In the genomic region with DNA sequence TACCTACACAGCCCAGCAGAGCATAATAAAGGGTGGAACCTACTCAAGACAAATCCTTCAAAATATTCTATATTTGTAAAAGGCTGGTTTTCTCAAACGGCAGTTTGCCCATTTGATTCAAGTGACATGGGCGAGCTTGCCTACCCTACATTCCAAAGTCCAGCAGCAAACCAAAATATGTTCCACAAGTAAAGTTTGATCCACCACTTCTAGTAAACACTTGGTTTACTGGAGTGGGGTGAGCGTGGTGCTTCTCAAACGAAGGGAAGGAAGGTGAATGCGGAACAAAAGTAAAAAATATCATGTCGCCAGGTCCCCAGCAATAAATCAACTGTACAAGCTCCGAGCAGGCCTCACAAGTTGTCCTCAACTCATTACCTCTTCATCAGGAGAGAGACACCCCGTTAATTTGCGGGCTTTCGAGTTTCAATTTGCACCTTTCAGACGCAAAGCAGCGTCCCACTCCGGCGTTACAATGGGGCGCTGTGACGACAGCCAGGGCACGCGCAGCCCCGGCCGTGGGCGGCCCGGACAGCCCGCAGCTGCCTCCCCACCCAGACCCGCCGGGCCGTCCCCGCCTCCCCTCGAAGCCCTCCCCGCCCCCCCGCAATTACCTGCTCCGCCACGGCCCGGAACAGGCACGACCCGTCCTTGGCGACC, we compare ENCODE assay signal across 1 cellular context.
TF ChIP-seq lines count a peak whose summit lies in the region.

No MANE protein-coding gene starts in this region.

TF ChIP-seq in HepG2, 621 proteins besides CTCF, POLR2A, EP300 and RAD21 (continued from another document):
- TF ChIP-seq, protein P1, sequence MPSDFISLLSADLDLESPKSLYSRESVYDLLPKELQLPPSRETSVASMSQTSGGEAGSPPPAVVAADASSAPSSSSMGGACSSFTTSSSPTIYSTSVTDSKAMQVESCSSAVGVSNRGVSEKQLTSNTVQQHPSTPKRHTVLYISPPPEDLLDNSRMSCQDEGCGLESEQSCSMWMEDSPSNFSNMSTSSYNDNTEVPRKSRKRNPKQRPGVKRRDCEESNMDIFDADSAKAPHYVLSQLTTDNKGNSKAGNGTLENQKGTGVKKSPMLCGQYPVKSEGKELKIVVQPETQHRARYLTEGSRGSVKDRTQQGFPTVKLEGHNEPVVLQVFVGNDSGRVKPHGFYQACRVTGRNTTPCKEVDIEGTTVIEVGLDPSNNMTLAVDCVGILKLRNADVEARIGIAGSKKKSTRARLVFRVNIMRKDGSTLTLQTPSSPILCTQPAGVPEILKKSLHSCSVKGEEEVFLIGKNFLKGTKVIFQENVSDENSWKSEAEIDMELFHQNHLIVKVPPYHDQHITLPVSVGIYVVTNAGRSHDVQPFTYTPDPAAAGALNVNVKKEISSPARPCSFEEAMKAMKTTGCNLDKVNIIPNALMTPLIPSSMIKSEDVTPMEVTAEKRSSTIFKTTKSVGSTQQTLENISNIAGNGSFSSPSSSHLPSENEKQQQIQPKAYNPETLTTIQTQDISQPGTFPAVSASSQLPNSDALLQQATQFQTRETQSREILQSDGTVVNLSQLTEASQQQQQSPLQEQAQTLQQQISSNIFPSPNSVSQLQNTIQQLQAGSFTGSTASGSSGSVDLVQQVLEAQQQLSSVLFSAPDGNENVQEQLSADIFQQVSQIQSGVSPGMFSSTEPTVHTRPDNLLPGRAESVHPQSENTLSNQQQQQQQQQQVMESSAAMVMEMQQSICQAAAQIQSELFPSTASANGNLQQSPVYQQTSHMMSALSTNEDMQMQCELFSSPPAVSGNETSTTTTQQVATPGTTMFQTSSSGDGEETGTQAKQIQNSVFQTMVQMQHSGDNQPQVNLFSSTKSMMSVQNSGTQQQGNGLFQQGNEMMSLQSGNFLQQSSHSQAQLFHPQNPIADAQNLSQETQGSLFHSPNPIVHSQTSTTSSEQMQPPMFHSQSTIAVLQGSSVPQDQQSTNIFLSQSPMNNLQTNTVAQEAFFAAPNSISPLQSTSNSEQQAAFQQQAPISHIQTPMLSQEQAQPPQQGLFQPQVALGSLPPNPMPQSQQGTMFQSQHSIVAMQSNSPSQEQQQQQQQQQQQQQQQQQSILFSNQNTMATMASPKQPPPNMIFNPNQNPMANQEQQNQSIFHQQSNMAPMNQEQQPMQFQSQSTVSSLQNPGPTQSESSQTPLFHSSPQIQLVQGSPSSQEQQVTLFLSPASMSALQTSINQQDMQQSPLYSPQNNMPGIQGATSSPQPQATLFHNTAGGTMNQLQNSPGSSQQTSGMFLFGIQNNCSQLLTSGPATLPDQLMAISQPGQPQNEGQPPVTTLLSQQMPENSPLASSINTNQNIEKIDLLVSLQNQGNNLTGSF (CRISPR knock-in tag; IDR thresholded peaks at IDR 0.05): no peak
- no peak for TF ChIP-seq ZNF720 (CRISPR knock-in tag; IDR thresholded peaks at IDR 0.05)
- TF ChIP-seq, protein P2, sequence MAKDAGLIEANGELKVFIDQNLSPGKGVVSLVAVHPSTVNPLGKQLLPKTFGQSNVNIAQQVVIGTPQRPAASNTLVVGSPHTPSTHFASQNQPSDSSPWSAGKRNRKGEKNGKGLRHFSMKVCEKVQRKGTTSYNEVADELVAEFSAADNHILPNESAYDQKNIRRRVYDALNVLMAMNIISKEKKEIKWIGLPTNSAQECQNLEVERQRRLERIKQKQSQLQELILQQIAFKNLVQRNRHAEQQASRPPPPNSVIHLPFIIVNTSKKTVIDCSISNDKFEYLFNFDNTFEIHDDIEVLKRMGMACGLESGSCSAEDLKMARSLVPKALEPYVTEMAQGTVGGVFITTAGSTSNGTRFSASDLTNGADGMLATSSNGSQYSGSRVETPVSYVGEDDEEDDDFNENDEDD (CRISPR knock-in tag; IDR thresholded peaks at IDR 0.05; ENCODE audit: borderline replicate concordance): peak; percentile 32; the same call in 1 of the 2 replicates
- TF ChIP-seq KDM6A (CRISPR knock-in tag; IDR thresholded peaks at IDR 0.05; ENCODE audit: low read depth): no peak
- TF ChIP-seq, protein P3, sequence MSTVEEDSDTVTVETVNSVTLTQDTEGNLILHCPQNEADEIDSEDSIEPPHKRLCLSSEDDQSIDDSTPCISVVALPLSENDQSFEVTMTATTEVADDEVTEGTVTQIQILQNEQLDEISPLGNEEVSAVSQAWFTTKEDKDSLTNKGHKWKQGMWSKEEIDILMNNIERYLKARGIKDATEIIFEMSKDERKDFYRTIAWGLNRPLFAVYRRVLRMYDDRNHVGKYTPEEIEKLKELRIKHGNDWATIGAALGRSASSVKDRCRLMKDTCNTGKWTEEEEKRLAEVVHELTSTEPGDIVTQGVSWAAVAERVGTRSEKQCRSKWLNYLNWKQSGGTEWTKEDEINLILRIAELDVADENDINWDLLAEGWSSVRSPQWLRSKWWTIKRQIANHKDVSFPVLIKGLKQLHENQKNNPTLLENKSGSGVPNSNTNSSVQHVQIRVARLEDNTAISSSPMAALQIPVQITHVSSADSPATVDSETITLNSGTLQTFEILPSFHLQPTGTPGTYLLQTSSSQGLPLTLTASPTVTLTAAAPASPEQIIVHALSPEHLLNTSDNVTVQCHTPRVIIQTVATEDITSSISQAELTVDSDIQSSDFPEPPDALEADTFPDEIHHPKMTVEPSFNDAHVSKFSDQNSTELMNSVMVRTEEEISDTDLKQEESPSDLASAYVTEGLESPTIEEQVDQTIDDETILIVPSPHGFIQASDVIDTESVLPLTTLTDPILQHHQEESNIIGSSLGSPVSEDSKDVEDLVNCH (CRISPR knock-in tag; IDR thresholded peaks at IDR 0.05): no peak
- TF ChIP-seq ZFP36L1 (CRISPR knock-in tag; IDR thresholded peaks at IDR 0.05): no peak
- no peak for TF ChIP-seq PHF8 (CRISPR knock-in tag; IDR thresholded peaks at IDR 0.05)
- no peak for TF ChIP-seq ZKSCAN5 (CRISPR knock-in tag; IDR thresholded peaks at IDR 0.05)
- no peak for TF ChIP-seq ZNF329 (CRISPR knock-in tag; IDR thresholded peaks at IDR 0.05; ENCODE audit: low read depth)
- no peak for TF ChIP-seq HNRNPH1 (optimal IDR thresholded peaks at IDR 0.05; ENCODE audit: low read depth, low read length)
- TF ChIP-seq, protein P4, sequence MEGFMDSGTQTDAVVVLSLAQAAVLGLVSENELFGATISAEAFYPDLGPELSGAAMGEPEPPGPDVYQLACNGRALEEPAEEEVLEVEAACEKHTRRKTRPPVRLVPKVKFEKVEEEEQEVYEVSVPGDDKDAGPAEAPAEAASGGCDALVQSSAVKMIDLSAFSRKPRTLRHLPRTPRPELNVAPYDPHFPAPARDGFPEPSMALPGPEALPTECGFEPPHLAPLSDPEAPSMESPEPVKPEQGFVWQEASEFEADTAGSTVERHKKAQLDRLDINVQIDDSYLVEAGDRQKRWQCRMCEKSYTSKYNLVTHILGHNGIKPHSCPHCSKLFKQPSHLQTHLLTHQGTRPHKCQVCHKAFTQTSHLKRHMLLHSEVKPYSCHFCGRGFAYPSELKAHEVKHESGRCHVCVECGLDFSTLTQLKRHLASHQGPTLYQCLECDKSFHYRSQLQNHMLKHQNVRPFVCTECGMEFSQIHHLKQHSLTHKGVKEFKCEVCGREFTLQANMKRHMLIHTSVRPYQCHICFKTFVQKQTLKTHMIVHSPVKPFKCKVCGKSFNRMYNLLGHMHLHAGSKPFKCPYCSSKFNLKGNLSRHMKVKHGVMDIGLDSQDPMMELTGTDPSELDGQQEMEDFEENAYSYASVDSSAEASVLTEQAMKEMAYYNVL (CRISPR knock-in tag; IDR thresholded peaks at IDR 0.05; ENCODE audit: borderline replicate concordance): no peak
- TF ChIP-seq ZNF337 (CRISPR knock-in tag; IDR thresholded peaks at IDR 0.05; ENCODE audit: borderline replicate concordance, low read depth): no peak
- no peak for TF ChIP-seq ZNF333 (CRISPR knock-in tag; IDR thresholded peaks at IDR 0.05; ENCODE audit: borderline replicate concordance)
- TF ChIP-seq ZNF792 (CRISPR knock-in tag; IDR thresholded peaks at IDR 0.05): 0 out of 2 replicates have a peak, but pooled peaks have one; percentile 36
- TF ChIP-seq ZNF468 (CRISPR knock-in tag; IDR thresholded peaks at IDR 0.05): no peak
- TF ChIP-seq, protein P5, sequence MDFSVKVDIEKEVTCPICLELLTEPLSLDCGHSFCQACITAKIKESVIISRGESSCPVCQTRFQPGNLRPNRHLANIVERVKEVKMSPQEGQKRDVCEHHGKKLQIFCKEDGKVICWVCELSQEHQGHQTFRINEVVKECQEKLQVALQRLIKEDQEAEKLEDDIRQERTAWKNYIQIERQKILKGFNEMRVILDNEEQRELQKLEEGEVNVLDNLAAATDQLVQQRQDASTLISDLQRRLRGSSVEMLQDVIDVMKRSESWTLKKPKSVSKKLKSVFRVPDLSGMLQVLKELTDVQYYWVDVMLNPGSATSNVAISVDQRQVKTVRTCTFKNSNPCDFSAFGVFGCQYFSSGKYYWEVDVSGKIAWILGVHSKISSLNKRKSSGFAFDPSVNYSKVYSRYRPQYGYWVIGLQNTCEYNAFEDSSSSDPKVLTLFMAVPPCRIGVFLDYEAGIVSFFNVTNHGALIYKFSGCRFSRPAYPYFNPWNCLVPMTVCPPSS (IDR thresholded peaks at IDR 0.05): no peak
- TF ChIP-seq SMAD9 (CRISPR knock-in tag; IDR thresholded peaks at IDR 0.05): no peak
- TF ChIP-seq MATR3 (CRISPR knock-in tag; IDR thresholded peaks at IDR 0.05): no peak
- TF ChIP-seq NAIF1 (CRISPR knock-in tag; IDR thresholded peaks at IDR 0.05; ENCODE audit: borderline replicate concordance): no peak
- TF ChIP-seq, protein P6, sequence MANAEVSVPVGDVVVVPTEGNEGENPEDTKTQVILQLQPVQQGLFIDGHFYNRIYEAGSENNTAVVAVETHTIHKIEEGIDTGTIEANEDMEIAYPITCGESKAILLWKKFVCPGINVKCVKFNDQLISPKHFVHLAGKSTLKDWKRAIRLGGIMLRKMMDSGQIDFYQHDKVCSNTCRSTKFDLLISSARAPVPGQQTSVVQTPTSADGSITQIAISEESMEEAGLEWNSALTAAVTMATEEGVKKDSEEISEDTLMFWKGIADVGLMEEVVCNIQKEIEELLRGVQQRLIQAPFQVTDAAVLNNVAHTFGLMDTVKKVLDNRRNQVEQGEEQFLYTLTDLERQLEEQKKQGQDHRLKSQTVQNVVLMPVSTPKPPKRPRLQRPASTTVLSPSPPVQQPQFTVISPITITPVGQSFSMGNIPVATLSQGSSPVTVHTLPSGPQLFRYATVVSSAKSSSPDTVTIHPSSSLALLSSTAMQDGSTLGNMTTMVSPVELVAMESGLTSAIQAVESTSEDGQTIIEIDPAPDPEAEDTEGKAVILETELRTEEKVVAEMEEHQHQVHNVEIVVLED (CRISPR knock-in tag; IDR thresholded peaks at IDR 0.05; ENCODE audit: borderline replicate concordance): 0 out of 2 replicates have a peak, but pooled peaks have one; percentile 48
- TF ChIP-seq, protein P7, sequence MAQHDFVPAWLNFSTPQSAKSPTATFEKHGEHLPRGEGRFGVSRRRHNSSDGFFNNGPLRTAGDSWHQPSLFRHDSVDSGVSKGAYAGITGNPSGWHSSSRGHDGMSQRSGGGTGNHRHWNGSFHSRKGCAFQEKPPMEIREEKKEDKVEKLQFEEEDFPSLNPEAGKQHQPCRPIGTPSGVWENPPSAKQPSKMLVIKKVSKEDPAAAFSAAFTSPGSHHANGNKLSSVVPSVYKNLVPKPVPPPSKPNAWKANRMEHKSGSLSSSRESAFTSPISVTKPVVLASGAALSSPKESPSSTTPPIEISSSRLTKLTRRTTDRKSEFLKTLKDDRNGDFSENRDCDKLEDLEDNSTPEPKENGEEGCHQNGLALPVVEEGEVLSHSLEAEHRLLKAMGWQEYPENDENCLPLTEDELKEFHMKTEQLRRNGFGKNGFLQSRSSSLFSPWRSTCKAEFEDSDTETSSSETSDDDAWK (CRISPR knock-in tag; IDR thresholded peaks at IDR 0.05): no peak
- TF ChIP-seq ZFYVE20 (CRISPR knock-in tag; IDR thresholded peaks at IDR 0.05; ENCODE audit: borderline replicate concordance, low read depth): no peak
- TF ChIP-seq ZBTB42 (CRISPR knock-in tag; IDR thresholded peaks at IDR 0.05): no peak
- TF ChIP-seq IRX3 (CRISPR knock-in tag; IDR thresholded peaks at IDR 0.05; ENCODE audit: borderline replicate concordance, low read depth): no peak
- no peak for TF ChIP-seq ZFP36L2 (CRISPR knock-in tag; IDR thresholded peaks at IDR 0.05)
- TF ChIP-seq ATRX (CRISPR knock-in tag; IDR thresholded peaks at IDR 0.05; ENCODE audit: borderline replicate concordance): no peak
- TF ChIP-seq, protein P8, sequence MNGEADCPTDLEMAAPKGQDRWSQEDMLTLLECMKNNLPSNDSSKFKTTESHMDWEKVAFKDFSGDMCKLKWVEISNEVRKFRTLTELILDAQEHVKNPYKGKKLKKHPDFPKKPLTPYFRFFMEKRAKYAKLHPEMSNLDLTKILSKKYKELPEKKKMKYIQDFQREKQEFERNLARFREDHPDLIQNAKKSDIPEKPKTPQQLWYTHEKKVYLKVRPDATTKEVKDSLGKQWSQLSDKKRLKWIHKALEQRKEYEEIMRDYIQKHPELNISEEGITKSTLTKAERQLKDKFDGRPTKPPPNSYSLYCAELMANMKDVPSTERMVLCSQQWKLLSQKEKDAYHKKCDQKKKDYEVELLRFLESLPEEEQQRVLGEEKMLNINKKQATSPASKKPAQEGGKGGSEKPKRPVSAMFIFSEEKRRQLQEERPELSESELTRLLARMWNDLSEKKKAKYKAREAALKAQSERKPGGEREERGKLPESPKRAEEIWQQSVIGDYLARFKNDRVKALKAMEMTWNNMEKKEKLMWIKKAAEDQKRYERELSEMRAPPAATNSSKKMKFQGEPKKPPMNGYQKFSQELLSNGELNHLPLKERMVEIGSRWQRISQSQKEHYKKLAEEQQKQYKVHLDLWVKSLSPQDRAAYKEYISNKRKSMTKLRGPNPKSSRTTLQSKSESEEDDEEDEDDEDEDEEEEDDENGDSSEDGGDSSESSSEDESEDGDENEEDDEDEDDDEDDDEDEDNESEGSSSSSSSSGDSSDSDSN (CRISPR knock-in tag; IDR thresholded peaks at IDR 0.05): no peak; the same call in 1 of the 2 replicates
- no peak for TF ChIP-seq HMGA1 (CRISPR knock-in tag; conservative IDR thresholded peaks at IDR 0.05)
- TF ChIP-seq ZNF674 (CRISPR knock-in tag; IDR thresholded peaks at IDR 0.05; ENCODE audit: low read depth): no peak
- no peak for TF ChIP-seq FOXC1 (CRISPR knock-in tag; IDR thresholded peaks at IDR 0.05; ENCODE audit: borderline replicate concordance)
- no peak for TF ChIP-seq XRCC5 (optimal IDR thresholded peaks at IDR 0.05; ENCODE audit: low read length)
- TF ChIP-seq FOXK1 (CRISPR knock-in tag; IDR thresholded peaks at IDR 0.05; ENCODE audit: borderline replicate concordance, low read depth): no peak
- TF ChIP-seq, protein P9, sequence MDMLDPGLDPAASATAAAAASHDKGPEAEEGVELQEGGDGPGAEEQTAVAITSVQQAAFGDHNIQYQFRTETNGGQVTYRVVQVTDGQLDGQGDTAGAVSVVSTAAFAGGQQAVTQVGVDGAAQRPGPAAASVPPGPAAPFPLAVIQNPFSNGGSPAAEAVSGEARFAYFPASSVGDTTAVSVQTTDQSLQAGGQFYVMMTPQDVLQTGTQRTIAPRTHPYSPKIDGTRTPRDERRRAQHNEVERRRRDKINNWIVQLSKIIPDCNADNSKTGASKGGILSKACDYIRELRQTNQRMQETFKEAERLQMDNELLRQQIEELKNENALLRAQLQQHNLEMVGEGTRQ (IDR thresholded peaks at IDR 0.05; ENCODE audit: low read depth, low read length): no peak
- TF ChIP-seq, protein P9 (CRISPR knock-in tag; IDR thresholded peaks at IDR 0.05; ENCODE audit: borderline replicate concordance): no peak
- TF ChIP-seq RARA (CRISPR knock-in tag; IDR thresholded peaks at IDR 0.05): peak; percentile 45; the same call in 1 of the 2 replicates
- no peak for TF ChIP-seq ARHGAP35 (CRISPR knock-in tag; IDR thresholded peaks at IDR 0.05; ENCODE audit: borderline replicate concordance)
